1 cellular context compared by ENCODE assay signal in the genomic region with DNA sequence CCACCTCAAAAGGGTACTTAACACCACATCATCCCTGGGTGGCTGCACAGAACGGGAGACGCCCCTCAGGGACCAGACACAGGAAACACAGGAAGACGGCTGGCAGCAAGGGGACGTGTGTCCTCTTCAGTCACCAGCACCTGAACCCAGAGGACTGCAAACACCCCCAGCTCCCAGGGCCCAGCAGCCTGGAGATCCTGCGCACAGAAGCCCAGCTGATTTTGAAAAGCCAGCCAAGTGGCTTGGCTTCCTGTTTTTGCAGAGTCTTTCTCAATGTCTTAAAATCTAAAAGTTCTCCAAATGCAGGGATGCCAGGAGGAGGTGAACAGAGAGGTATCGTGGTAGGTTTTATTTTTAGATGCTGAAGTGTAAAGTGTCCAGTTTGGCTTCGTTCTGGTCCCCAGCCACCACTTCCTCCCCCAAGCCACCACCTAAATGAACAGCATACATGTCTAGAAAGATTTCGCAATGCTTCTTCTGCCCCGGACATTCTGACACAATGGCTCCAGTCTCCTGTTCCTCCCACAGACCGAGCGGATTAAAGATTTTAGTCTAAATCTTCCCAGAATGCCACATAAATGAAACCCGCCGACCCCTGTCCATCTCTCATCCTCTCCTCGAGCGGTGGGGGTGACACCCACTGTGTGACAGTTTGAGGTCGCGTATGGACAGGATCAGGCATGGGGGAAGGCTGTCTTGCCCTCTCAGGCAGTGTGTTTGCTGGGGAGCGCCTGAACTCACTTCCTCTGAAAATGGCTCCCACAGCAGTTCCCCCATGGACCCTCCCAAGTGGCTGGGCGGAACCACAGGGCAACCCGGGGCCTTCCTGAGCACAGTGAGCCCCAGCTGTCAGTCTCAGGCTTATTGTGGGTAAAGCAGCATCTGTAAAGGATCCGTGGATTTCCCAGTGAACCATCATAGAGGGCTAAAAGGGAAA.
A peak's percentile ranks its signal among the peaks of the same experiment; 100 is the strongest.
TF ChIP-seq lines count a peak whose summit lies in the region.

No MANE protein-coding gene starts in this region.

TF ChIP-seq in GM12878, 131 proteins besides CTCF, POLR2A, EP300 and RAD21 (continued from another document):
- TF ChIP-seq, protein P1, sequence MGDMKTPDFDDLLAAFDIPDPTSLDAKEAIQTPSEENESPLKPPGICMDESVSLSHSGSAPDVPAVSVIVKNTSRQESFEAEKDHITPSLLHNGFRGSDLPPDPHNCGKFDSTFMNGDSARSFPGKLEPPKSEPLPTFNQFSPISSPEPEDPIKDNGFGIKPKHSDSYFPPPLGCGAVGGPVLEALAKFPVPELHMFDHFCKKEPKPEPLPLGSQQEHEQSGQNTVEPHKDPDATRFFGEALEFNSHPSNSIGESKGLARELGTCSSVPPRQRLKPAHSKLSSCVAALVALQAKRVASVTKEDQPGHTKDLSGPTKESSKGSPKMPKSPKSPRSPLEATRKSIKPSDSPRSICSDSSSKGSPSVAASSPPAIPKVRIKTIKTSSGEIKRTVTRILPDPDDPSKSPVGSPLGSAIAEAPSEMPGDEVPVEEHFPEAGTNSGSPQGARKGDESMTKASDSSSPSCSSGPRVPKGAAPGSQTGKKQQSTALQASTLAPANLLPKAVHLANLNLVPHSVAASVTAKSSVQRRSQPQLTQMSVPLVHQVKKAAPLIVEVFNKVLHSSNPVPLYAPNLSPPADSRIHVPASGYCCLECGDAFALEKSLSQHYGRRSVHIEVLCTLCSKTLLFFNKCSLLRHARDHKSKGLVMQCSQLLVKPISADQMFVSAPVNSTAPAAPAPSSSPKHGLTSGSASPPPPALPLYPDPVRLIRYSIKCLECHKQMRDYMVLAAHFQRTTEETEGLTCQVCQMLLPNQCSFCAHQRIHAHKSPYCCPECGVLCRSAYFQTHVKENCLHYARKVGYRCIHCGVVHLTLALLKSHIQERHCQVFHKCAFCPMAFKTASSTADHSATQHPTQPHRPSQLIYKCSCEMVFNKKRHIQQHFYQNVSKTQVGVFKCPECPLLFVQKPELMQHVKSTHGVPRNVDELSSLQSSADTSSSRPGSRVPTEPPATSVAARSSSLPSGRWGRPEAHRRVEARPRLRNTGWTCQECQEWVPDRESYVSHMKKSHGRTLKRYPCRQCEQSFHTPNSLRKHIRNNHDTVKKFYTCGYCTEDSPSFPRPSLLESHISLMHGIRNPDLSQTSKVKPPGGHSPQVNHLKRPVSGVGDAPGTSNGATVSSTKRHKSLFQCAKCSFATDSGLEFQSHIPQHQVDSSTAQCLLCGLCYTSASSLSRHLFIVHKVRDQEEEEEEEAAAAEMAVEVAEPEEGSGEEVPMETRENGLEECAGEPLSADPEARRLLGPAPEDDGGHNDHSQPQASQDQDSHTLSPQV (IDR thresholded peaks at IDR 0.05), result no peak
- no peak; the same call in 1 of the 2 replicates for TF ChIP-seq RUNX3 (IDR thresholded peaks at IDR 0.05; ENCODE audit: low read length)
- TF ChIP-seq LARP7 (IDR thresholded peaks at IDR 0.05), result no peak
- peak; percentile 29; the same call in 1 of the 2 replicates for TF ChIP-seq IKZF1 (conservative IDR thresholded peaks at IDR 0.05)
- TF ChIP-seq KDM1A (IDR thresholded peaks at IDR 0.05; ENCODE audit: borderline replicate concordance), result no peak
- TF ChIP-seq, protein P2, sequence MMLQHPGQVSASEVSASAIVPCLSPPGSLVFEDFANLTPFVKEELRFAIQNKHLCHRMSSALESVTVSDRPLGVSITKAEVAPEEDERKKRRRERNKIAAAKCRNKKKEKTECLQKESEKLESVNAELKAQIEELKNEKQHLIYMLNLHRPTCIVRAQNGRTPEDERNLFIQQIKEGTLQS (IDR thresholded peaks at IDR 0.05; ENCODE audit: borderline replicate concordance, extremely low read depth, low read depth, low read length), result no peak
- no peak for TF ChIP-seq CBX3 (IDR thresholded peaks at IDR 0.05; ENCODE audit: borderline replicate concordance, low read depth)
- TF ChIP-seq SRF (IDR thresholded peaks at IDR 0.05; ENCODE audit: low read depth in 2 of 2, low read length in 2 of 2), result no peak
- TF ChIP-seq MTA3 (IDR thresholded peaks at IDR 0.05; ENCODE audit: borderline replicate concordance, low read length), result no peak
- TF ChIP-seq POU2F2 (IDR thresholded peaks at IDR 0.05; ENCODE audit: borderline replicate concordance, low read depth, low read length), result 0 out of 3 replicates have a peak, but pooled peaks have one; percentile 14
- no peak for TF ChIP-seq ZNF207 (IDR thresholded peaks at IDR 0.05; ENCODE audit: borderline replicate concordance)
- no peak for TF ChIP-seq RBBP5 (conservative IDR thresholded peaks at IDR 0.05)
- no peak for TF ChIP-seq MYC (IDR thresholded peaks at IDR 0.05; ENCODE audit: insufficient read depth, insufficient read length, insufficient replicate concordance, low read length, severe bottlenecking)
